In the genomic region with DNA sequence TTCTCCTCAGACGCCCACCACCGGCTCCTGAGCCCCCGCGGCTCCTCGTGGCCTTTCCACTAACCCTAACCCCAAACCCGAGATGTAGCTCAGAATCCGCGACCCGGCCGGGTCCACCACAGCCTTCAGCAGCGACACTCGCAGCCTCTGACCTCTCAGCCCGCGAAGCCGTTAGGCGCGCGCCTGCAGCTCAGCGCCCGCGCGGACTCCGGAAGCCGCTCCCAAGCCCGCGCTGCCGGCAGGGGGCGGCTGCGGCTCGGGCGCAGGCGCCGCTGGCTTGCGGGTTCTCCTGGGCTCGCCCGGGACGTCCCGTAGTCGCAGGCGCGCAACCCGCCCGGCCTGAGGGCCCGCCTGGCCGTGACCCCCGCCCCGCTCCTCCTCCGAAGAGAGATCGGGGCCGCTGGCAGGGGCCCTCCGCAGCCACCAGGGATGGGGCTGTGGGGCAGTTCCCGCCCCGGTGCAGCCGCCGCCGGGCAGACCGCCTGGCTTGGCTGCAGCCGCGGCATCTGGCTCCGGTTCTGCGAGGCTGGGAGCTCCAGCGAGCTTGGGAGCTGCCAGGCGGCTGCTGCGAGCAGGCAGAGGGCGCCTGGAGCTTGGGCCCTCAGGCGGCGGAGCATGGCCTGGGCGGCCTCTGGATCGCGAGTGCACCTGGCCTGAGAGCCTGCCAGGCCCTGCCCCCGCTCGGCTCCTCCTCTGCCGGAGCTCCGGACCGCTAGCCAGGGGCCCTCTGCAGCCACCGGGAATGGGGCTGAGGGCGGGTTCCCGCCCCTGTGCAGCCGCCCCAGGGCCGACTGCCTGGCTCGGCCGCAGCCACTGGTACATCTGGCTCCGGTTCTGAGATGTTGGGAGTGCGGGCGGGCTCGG, we compare ENCODE assay signal across 1 cellular context.
TF ChIP-seq lines count a peak whose summit lies in the region.

No MANE protein-coding gene starts in this region.

TF ChIP-seq in K562, 482 proteins besides CTCF, POLR2A, EP300 and RAD21 (continued from another document and continues in another):
- TF ChIP-seq DACH1 (IDR thresholded peaks at IDR 0.05; ENCODE audit: partially characterized antibody), result no peak
- TF ChIP-seq MTA2 (IDR thresholded peaks at IDR 0.05; ENCODE audit: low read depth), result no peak
- TF ChIP-seq MBD2 (IDR thresholded peaks at IDR 0.05; ENCODE audit: borderline replicate concordance, low read depth), result no peak; the same call in 1 of the 2 replicates
- peak in 1 of 2 experiments; percentile 20; a peak in 1 of 4 replicates for TF ChIP-seq SIN3A (IDR thresholded peaks at IDR 0.05; ENCODE audit: borderline replicate concordance in 2 of 2, control insufficient read depth in 1 of 2, low read depth in 2 of 2, low read length in 2 of 2)
- TF ChIP-seq ZC3H11A (IDR thresholded peaks at IDR 0.05; ENCODE audit: low read depth, low read length), result no peak
- no peak for TF ChIP-seq ZNF785 (CRISPR knock-in tag; IDR thresholded peaks at IDR 0.05)
- no peak for TF ChIP-seq RBM22 (IDR thresholded peaks at IDR 0.05; ENCODE audit: low read depth, low read length, poor library complexity, severe bottlenecking)
- peak; percentile 78 for TF ChIP-seq CCNT2 (IDR thresholded peaks at IDR 0.05; ENCODE audit: borderline replicate concordance, extremely low read depth, insufficient read length, low read depth, low read length)
- no peak for TF ChIP-seq HDAC8 (tag; IDR thresholded peaks at IDR 0.05)
- TF ChIP-seq ZNF23 (CRISPR knock-in tag; IDR thresholded peaks at IDR 0.05), result no peak
- no peak for TF ChIP-seq LARP7 (IDR thresholded peaks at IDR 0.05)
- no peak for TF ChIP-seq HDAC6 (IDR thresholded peaks at IDR 0.05; ENCODE audit: low read depth, low read length)
- TF ChIP-seq, protein P1, sequence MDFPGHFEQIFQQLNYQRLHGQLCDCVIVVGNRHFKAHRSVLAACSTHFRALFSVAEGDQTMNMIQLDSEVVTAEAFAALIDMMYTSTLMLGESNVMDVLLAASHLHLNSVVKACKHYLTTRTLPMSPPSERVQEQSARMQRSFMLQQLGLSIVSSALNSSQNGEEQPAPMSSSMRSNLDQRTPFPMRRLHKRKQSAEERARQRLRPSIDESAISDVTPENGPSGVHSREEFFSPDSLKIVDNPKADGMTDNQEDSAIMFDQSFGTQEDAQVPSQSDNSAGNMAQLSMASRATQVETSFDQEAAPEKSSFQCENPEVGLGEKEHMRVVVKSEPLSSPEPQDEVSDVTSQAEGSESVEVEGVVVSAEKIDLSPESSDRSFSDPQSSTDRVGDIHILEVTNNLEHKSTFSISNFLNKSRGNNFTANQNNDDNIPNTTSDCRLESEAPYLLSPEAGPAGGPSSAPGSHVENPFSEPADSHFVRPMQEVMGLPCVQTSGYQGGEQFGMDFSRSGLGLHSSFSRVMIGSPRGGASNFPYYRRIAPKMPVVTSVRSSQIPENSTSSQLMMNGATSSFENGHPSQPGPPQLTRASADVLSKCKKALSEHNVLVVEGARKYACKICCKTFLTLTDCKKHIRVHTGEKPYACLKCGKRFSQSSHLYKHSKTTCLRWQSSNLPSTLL (IDR thresholded peaks at IDR 0.05), result no peak
- TF ChIP-seq CBX2 (IDR thresholded peaks at IDR 0.05; ENCODE audit: insufficient read depth, low read length, poor library complexity, severe bottlenecking), result no peak
- no peak for TF ChIP-seq MYNN (IDR thresholded peaks at IDR 0.05)
- no peak for TF ChIP-seq MYNN (CRISPR knock-in tag; IDR thresholded peaks at IDR 0.05)
- TF ChIP-seq, protein P2, sequence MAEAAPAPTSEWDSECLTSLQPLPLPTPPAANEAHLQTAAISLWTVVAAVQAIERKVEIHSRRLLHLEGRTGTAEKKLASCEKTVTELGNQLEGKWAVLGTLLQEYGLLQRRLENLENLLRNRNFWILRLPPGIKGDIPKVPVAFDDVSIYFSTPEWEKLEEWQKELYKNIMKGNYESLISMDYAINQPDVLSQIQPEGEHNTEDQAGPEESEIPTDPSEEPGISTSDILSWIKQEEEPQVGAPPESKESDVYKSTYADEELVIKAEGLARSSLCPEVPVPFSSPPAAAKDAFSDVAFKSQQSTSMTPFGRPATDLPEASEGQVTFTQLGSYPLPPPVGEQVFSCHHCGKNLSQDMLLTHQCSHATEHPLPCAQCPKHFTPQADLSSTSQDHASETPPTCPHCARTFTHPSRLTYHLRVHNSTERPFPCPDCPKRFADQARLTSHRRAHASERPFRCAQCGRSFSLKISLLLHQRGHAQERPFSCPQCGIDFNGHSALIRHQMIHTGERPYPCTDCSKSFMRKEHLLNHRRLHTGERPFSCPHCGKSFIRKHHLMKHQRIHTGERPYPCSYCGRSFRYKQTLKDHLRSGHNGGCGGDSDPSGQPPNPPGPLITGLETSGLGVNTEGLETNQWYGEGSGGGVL (CRISPR knock-in tag; IDR thresholded peaks at IDR 0.05), result no peak
- TF ChIP-seq SRSF7 (optimal IDR thresholded peaks at IDR 0.05; ENCODE audit: low read depth, low read length), result no peak
- TF ChIP-seq DIDO1 (tag; IDR thresholded peaks at IDR 0.05; ENCODE audit: low read depth), result no peak
- TF ChIP-seq, protein P3, sequence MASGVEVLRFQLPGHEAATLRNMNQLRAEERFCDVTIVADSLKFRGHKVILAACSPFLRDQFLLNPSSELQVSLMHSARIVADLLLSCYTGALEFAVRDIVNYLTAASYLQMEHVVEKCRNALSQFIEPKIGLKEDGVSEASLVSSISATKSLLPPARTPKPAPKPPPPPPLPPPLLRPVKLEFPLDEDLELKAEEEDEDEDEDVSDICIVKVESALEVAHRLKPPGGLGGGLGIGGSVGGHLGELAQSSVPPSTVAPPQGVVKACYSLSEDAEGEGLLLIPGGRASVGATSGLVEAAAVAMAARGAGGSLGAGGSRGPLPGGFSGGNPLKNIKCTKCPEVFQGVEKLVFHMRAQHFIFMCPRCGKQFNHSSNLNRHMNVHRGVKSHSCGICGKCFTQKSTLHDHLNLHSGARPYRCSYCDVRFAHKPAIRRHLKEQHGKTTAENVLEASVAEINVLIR (CRISPR knock-in tag; IDR thresholded peaks at IDR 0.05), result no peak
- TF ChIP-seq ZBTB7A (IDR thresholded peaks at IDR 0.05; ENCODE audit: borderline replicate concordance, control insufficient read depth, low read depth, low read length), result no peak; the same call in 1 of the 2 replicates
- TF ChIP-seq SIX5 (IDR thresholded peaks at IDR 0.05; ENCODE audit: borderline replicate concordance in 1 of 2, insufficient read depth in 1 of 2, low read depth in 1 of 2, low read length in 2 of 2), result no peak
- no peak for TF ChIP-seq MEF2D (tag; conservative IDR thresholded peaks at IDR 0.05; ENCODE audit: low read depth)
- TF ChIP-seq KDM5B (IDR thresholded peaks at IDR 0.05; ENCODE audit: insufficient replicate concordance, low read depth, low read length), result peak; percentile 68
- no peak for TF ChIP-seq EHMT2 (IDR thresholded peaks at IDR 0.05)
- TF ChIP-seq, protein P4, sequence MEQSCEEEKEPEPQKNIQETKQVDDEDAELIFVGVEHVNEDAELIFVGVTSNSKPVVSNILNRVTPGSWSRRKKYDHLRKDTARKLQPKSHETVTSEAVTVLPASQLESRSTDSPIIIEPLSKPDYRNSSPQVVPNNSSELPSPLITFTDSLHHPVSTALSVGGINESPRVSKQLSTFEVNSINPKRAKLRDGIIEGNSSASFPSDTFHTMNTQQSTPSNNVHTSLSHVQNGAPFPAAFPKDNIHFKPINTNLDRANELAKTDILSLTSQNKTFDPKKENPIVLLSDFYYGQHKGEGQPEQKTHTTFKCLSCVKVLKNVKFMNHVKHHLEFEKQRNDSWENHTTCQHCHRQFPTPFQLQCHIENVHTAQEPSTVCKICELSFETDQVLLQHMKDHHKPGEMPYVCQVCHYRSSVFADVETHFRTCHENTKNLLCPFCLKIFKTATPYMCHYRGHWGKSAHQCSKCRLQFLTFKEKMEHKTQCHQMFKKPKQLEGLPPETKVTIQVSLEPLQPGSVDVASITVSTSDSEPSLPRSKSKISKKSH (CRISPR knock-in tag; IDR thresholded peaks at IDR 0.05), result no peak
- no peak for TF ChIP-seq SNRNP70 (optimal IDR thresholded peaks at IDR 0.05; ENCODE audit: low read depth, low read length)
- TF ChIP-seq ZNF76 (CRISPR knock-in tag; IDR thresholded peaks at IDR 0.05; ENCODE audit: borderline replicate concordance), result no peak
- no peak for TF ChIP-seq BRD4 (IDR thresholded peaks at IDR 0.05)
- TF ChIP-seq CHD4 (IDR thresholded peaks at IDR 0.05; ENCODE audit: insufficient read depth, insufficient replicate concordance, low read depth, low read length, poor library complexity, severe bottlenecking), result no peak
- no peak for TF ChIP-seq HDAC3 (IDR thresholded peaks at IDR 0.05; ENCODE audit: borderline replicate concordance, partially characterized antibody)
- TF ChIP-seq, protein P5, sequence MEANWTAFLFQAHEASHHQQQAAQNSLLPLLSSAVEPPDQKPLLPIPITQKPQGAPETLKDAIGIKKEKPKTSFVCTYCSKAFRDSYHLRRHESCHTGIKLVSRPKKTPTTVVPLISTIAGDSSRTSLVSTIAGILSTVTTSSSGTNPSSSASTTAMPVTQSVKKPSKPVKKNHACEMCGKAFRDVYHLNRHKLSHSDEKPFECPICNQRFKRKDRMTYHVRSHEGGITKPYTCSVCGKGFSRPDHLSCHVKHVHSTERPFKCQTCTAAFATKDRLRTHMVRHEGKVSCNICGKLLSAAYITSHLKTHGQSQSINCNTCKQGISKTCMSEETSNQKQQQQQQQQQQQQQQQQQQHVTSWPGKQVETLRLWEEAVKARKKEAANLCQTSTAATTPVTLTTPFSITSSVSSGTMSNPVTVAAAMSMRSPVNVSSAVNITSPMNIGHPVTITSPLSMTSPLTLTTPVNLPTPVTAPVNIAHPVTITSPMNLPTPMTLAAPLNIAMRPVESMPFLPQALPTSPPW (CRISPR knock-in tag; IDR thresholded peaks at IDR 0.05), result no peak
- no peak for TF ChIP-seq CBFA2T2 (conservative IDR thresholded peaks at IDR 0.05)
- no peak for TF ChIP-seq CHCHD3 (CRISPR knock-in tag; IDR thresholded peaks at IDR 0.05)
- TF ChIP-seq PCBP2 (IDR thresholded peaks at IDR 0.05; ENCODE audit: low read depth, low read length, poor library complexity, severe bottlenecking), result no peak
- no peak for TF ChIP-seq ZNF764 (CRISPR knock-in tag; IDR thresholded peaks at IDR 0.05; ENCODE audit: low read depth)
- peak; percentile 37 for TF ChIP-seq CREB1 (IDR thresholded peaks at IDR 0.05)
- no peak for TF ChIP-seq CREB1 (CRISPR knock-in tag; IDR thresholded peaks at IDR 0.05)
- TF ChIP-seq ZNF24 (IDR thresholded peaks at IDR 0.05), result peak; percentile 58; the same call in 1 of the 2 replicates
- TF ChIP-seq, protein P6, sequence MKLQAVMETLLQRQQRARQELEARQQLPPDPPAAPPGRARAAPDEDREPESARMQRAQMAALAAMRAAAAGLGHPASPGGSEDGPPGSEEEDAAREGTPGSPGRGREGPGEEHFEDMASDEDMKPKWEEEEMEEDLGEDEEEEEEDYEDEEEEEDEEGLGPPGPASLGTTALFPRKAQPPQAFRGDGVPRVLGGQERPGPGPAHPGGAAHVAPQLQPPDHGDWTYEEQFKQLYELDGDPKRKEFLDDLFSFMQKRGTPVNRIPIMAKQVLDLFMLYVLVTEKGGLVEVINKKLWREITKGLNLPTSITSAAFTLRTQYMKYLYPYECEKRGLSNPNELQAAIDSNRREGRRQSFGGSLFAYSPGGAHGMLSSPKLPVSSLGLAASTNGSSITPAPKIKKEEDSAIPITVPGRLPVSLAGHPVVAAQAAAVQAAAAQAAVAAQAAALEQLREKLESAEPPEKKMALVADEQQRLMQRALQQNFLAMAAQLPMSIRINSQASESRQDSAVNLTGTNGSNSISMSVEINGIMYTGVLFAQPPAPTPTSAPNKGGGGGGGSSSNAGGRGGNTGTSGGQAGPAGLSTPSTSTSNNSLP (IDR thresholded peaks at IDR 0.05; ENCODE audit: borderline replicate concordance, low read depth, low read length), result no peak
- TF ChIP-seq, protein P7, sequence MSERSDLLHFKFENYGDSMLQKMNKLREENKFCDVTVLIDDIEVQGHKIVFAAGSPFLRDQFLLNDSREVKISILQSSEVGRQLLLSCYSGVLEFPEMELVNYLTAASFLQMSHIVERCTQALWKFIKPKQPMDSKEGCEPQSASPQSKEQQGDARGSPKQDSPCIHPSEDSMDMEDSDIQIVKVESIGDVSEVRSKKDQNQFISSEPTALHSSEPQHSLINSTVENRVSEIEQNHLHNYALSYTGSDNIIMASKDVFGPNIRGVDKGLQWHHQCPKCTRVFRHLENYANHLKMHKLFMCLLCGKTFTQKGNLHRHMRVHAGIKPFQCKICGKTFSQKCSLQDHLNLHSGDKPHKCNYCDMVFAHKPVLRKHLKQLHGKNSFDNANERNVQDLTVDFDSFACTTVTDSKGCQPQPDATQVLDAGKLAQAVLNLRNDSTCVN (CRISPR knock-in tag; IDR thresholded peaks at IDR 0.05), result 0 out of 2 replicates have a peak, but pooled peaks have one; percentile 7
- TF ChIP-seq TBL1XR1 (IDR thresholded peaks at IDR 0.05; ENCODE audit: low read length in 2 of 2), result peak in 1 of 2 experiments; percentile 9; a peak in 1 of 4 replicates
- TF ChIP-seq RNF2 (IDR thresholded peaks at IDR 0.05), result peak; percentile 78; the same call in 1 of the 2 replicates
- TF ChIP-seq, protein P8, sequence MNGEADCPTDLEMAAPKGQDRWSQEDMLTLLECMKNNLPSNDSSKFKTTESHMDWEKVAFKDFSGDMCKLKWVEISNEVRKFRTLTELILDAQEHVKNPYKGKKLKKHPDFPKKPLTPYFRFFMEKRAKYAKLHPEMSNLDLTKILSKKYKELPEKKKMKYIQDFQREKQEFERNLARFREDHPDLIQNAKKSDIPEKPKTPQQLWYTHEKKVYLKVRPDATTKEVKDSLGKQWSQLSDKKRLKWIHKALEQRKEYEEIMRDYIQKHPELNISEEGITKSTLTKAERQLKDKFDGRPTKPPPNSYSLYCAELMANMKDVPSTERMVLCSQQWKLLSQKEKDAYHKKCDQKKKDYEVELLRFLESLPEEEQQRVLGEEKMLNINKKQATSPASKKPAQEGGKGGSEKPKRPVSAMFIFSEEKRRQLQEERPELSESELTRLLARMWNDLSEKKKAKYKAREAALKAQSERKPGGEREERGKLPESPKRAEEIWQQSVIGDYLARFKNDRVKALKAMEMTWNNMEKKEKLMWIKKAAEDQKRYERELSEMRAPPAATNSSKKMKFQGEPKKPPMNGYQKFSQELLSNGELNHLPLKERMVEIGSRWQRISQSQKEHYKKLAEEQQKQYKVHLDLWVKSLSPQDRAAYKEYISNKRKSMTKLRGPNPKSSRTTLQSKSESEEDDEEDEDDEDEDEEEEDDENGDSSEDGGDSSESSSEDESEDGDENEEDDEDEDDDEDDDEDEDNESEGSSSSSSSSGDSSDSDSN (IDR thresholded peaks at IDR 0.05; ENCODE audit: borderline replicate concordance in 1 of 2, low read depth in 2 of 2, low read length in 2 of 2), result peak in 1 of 2 experiments; percentile 93; a peak in 3 of 4 replicates
- TF ChIP-seq, protein P9, sequence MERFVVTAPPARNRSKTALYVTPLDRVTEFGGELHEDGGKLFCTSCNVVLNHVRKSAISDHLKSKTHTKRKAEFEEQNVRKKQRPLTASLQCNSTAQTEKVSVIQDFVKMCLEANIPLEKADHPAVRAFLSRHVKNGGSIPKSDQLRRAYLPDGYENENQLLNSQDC (CRISPR knock-in tag; IDR thresholded peaks at IDR 0.05), result no peak
- TF ChIP-seq GATAD2B (IDR thresholded peaks at IDR 0.05; ENCODE audit: borderline replicate concordance), result peak; percentile 70
- no peak for TF ChIP-seq SMARCA4 (IDR thresholded peaks at IDR 0.05)
- no peak for TF ChIP-seq OTX1 (CRISPR knock-in tag; IDR thresholded peaks at IDR 0.05)
- TF ChIP-seq, protein P10, sequence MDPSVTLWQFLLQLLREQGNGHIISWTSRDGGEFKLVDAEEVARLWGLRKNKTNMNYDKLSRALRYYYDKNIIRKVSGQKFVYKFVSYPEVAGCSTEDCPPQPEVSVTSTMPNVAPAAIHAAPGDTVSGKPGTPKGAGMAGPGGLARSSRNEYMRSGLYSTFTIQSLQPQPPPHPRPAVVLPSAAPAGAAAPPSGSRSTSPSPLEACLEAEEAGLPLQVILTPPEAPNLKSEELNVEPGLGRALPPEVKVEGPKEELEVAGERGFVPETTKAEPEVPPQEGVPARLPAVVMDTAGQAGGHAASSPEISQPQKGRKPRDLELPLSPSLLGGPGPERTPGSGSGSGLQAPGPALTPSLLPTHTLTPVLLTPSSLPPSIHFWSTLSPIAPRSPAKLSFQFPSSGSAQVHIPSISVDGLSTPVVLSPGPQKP (CRISPR knock-in tag; IDR thresholded peaks at IDR 0.05), result no peak
- TF ChIP-seq ZNF316 (IDR thresholded peaks at IDR 0.05), result no peak
